In genomic region chr14:68261092-68261842, GRCh38 we compare ENCODE assay signal across 11 cellular contexts.
DNase-seq lines count a peak whose midpoint lies in the region; ATAC-seq, FAIRE-seq and TF ChIP-seq lines count a peak whose summit lies in the region.
"Had no signal": no experiment of that assay in that cellular context is flagged by ENCODE, and none has a peak within 500 bp of the region (broad histone marks: within the 10 kb centered on the region; RNA-seq: fewer than 3 reads in every experiment).

No MANE protein-coding gene starts in this region.

- H3K4me1 Mint-ChIP-seq in activated CD4-positive, alpha-beta memory T cell treated with anti-CD3 and anti-CD28 coated beads, Interleukin-2, amount 10 ng/mL, durations not matched to agents 7 days and 5 days, result peaks cover 20% of the 10 kb centered on the region

- peak; percentile 33 for DNase-seq in GM12865 (ENCODE audit: low read depth)
- DNase-seq in NT2/D1 (ENCODE audit: low read depth, low spot score), result peak; percentile 86
- DNase-seq in endothelial cell of umbilical vein (ENCODE audit: low read depth, low spot score), result peak; percentile 67
- DNase-seq in neuronal stem cell (ENCODE audit: low spot score), result peak; percentile 53
- no peak for DNase-seq in effector CD8-positive, alpha-beta T cell (lab: John Stamatoyannopoulos, UW)
- DNase-seq in stimulated activated CD8-positive, alpha-beta memory T cell treated with anti-CD3 and anti-CD28 coated beads, Interleukin-4, amount 100 ng/mL, for 48 hours, result no peak
- DNase-seq in Right ventricle myocardium inferior (ENCODE audit: missing footprints), result no peak
- DNase-seq in activated CD4-positive, alpha-beta memory T cell treated with anti-CD3 and anti-CD28 coated beads, Interleukin-2, amount 10 ng/mL, durations not matched to agents 7 days and 5 days, result no peak
- DNase-seq: NCI-H2081 treated with DMSO at 0.1 percent for 48 hours, thyroid gland had no signal

- dilution Hi-C loops in endothelial cell of umbilical vein (cut with MboI; ENCODE audit: extremely low pct_ligation_motif_present, low sequenced_read_pairs), result no loop called here

- no peaks in the 10 kb centered on the region for H3K79me2 ChIP-seq in endothelial cell of umbilical vein (ENCODE audit: control insufficient read depth, insufficient read depth, low read length)

- H3K9me3 ChIP-seq in NT2/D1 (ENCODE audit: insufficient read depth, low read length) (no peaks in the 10 kb centered on the region), endothelial cell of umbilical vein (replicated peaks; ENCODE audit: control insufficient read depth, insufficient read depth, low read length) (no peaks in the 10 kb centered on the region), neuronal stem cell (replicated peaks in 1 of 2; ENCODE audit: control insufficient read depth in 2 of 2, insufficient read depth in 1 of 2, low read depth in 1 of 2, low read length in 2 of 2) (peaks cover 0 to 5% of the 10 kb centered on the region in 2 donors)
- H3K9me3 ChIP-seq: thyroid gland had no signal

- ATAC-seq in Right ventricle myocardium inferior, result no peak

- CTCF ChIA-PET in endothelial cell of umbilical vein (lab: Charles Lee), result interaction anchor here (1.3 kb wide), 1 partner anchor 11 kb away, joined by 3 read pairs; no protein-coding TSS in a partner anchor
- CTCF ChIA-PET in activated CD4-positive, alpha-beta memory T cell treated with anti-CD3 and anti-CD28 coated beads, Interleukin-2, amount 10 ng/mL, durations not matched to agents 7 days and 5 days (lab: Charles Lee), result interaction anchor here (0.7 kb wide), 1 partner anchor 554 kb away, joined by 3 read pairs; no protein-coding TSS in a partner anchor

- H3K4me1 ChIP-seq in NT2/D1 (ENCODE audit: insufficient read depth, insufficient read length), result peaks cover 5% of the 10 kb centered on the region
- H3K4me1 ChIP-seq in endothelial cell of umbilical vein (ENCODE audit: control insufficient read depth, extremely low read depth, insufficient read depth, low read length), result peaks cover 24% of the 10 kb centered on the region
- peaks cover 26 to 39% of the 10 kb centered on the region in 2 donors for H3K4me1 ChIP-seq in neuronal stem cell (ENCODE audit: control insufficient read depth in 2 of 2, insufficient read depth in 1 of 2, low read depth in 1 of 2, low read length in 2 of 2)
- H3K4me1 ChIP-seq: thyroid gland had no signal

- H3K27me3 ChIP-seq in NT2/D1 (ENCODE audit: insufficient read depth, insufficient read length) (no peaks in the 10 kb centered on the region), endothelial cell of umbilical vein (ENCODE audit: control insufficient read depth in 2 of 2, insufficient read depth in 2 of 2, low read length in 2 of 2) (no peaks in the 10 kb centered on the region), neuronal stem cell (ENCODE audit: control insufficient read depth in 3 of 3, insufficient read depth in 3 of 3, low read depth in 1 of 3, low read length in 3 of 3) (no peaks in the 10 kb centered on the region)
- H3K27me3 ChIP-seq: thyroid gland had no signal

- H3K27ac ChIP-seq in endothelial cell of umbilical vein (ENCODE audit: insufficient read depth, low read depth, low read length) (peak overlapping the region; percentile 5), neuronal stem cell (replicated peaks; ENCODE audit: low read length) (peak overlapping the region; percentile 82)
- H3K27ac ChIP-seq: thyroid gland had no signal

- H3K4me3 Mint-ChIP-seq in activated CD4-positive, alpha-beta memory T cell treated with anti-CD3 and anti-CD28 coated beads, Interleukin-2, amount 10 ng/mL, durations not matched to agents 7 days and 5 days, result no peak overlapping the region

- no peaks in the 10 kb centered on the region for H3K79me1 ChIP-seq in neuronal stem cell (ENCODE audit: low read depth, low read length)

- FAIRE-seq in endothelial cell of umbilical vein (lab: Jason Lieb, UNC), result peak; percentile 56

- no peak overlapping the region for H4K91ac ChIP-seq in neuronal stem cell (ENCODE audit: low read depth, low read length, poor library complexity)

- H4K8ac ChIP-seq in neuronal stem cell (ENCODE audit: low read depth, low read length), result no peak overlapping the region

- no peaks in the 10 kb centered on the region for H4K20me1 ChIP-seq in endothelial cell of umbilical vein (replicated peaks; ENCODE audit: control insufficient read depth, extremely low read depth, insufficient read depth, low read length)

- WGBS in neuronal stem cell (ENCODE audit: extremely low coverage in 2 of 2, insufficient read length in 2 of 2, insufficient replicate concordance in 1 of 2), 2 donors, result no CpG with 5 or more reads among the region's 10 CpGs

- H3K18ac ChIP-seq in neuronal stem cell (ENCODE audit: low read length), result peak overlapping the region; percentile 55

- H2AFZ ChIP-seq in endothelial cell of umbilical vein (ENCODE audit: low read depth, low read length), result peak overlapping the region; percentile 39
- H2AFZ ChIP-seq in neuronal stem cell (ENCODE audit: low read length), result no peak overlapping the region

- H2BK12ac ChIP-seq in neuronal stem cell (ENCODE audit: low read length), result no peak overlapping the region

- H3K36me3 Mint-ChIP-seq in activated CD4-positive, alpha-beta memory T cell treated with anti-CD3 and anti-CD28 coated beads, Interleukin-2, amount 10 ng/mL, durations not matched to agents 7 days and 5 days (ENCODE audit: low read depth), result no peaks in the 10 kb centered on the region

- no peak overlapping the region for H3K27ac Mint-ChIP-seq in activated CD4-positive, alpha-beta memory T cell treated with anti-CD3 and anti-CD28 coated beads, Interleukin-2, amount 10 ng/mL, durations not matched to agents 7 days and 5 days

- POLR2A ChIA-PET in endothelial cell of umbilical vein (lab: Charles Lee), result no interaction called here
- POLR2A ChIA-PET in activated CD4-positive, alpha-beta memory T cell treated with anti-CD3 and anti-CD28 coated beads, Interleukin-2, amount 10 ng/mL, durations not matched to agents 7 days and 5 days (lab: Charles Lee), result no interaction called here

- H3K9ac ChIP-seq in NT2/D1 (ENCODE audit: insufficient read length, low read depth) (peak overlapping the region; percentile 22), endothelial cell of umbilical vein (replicated peaks; ENCODE audit: extremely low read depth, insufficient read depth, low read length) (no peak overlapping the region), neuronal stem cell (ENCODE audit: low read depth, low read length, poor library complexity) (no peak overlapping the region)

- H3K36me3 ChIP-seq in NT2/D1 (ENCODE audit: insufficient read depth, insufficient read length, low read length) (no peaks in the 10 kb centered on the region), endothelial cell of umbilical vein (ENCODE audit: control insufficient read depth in 2 of 2, extremely low read depth in 1 of 2, insufficient read depth in 2 of 2, low read length in 2 of 2) (no peaks in the 10 kb centered on the region), neuronal stem cell (replicated peaks in 1 of 2; ENCODE audit: control insufficient read depth in 2 of 2, insufficient read depth in 2 of 2, low read length in 2 of 2) (no peaks in the 10 kb centered on the region)
- H3K36me3 ChIP-seq: thyroid gland had no signal

- no peak for TF ChIP-seq POLR2A in endothelial cell of umbilical vein (IDR thresholded peaks at IDR 0.05; ENCODE audit: low read depth, low read length)

- H3K14ac ChIP-seq in neuronal stem cell (ENCODE audit: low read length), result no peak overlapping the region

- TF ChIP-seq CTCF in GM12865 (IDR thresholded peaks at IDR 0.05; ENCODE audit: insufficient read depth, low read depth, low read length, missing control alignments), result no peak
- TF ChIP-seq CTCF in endothelial cell of umbilical vein (IDR thresholded peaks at IDR 0.05; ENCODE audit: extremely low read depth in 1 of 2, insufficient read depth in 1 of 2, low read depth in 1 of 2, low read length in 2 of 2), result no peak

- no peak overlapping the region for H3K4ac ChIP-seq in neuronal stem cell (ENCODE audit: low read length)

- H3K9me3 Mint-ChIP-seq in activated CD4-positive, alpha-beta memory T cell treated with anti-CD3 and anti-CD28 coated beads, Interleukin-2, amount 10 ng/mL, durations not matched to agents 7 days and 5 days, result no peaks in the 10 kb centered on the region

- H3K4me3 ChIP-seq in GM12865 (ENCODE audit: low read depth, low read length), result no peak overlapping the region
- H3K4me3 ChIP-seq in NT2/D1 (ENCODE audit: insufficient read length, low read depth), result no peak overlapping the region
- H3K4me3 ChIP-seq in endothelial cell of umbilical vein (replicated peaks in 1 of 3; ENCODE audit: insufficient read depth in 1 of 3, low read depth in 1 of 3, low read length in 3 of 3), result no peak overlapping the region
- H3K4me3 ChIP-seq in neuronal stem cell (ENCODE audit: low read length in 2 of 2), result no peak overlapping the region
- H3K4me3 ChIP-seq: skin epidermis, thyroid gland had no signal

- no peak overlapping the region for H2BK120ac ChIP-seq in neuronal stem cell (ENCODE audit: low read depth, low read length)

- no peaks in the 10 kb centered on the region for H3K27me3 Mint-ChIP-seq in activated CD4-positive, alpha-beta memory T cell treated with anti-CD3 and anti-CD28 coated beads, Interleukin-2, amount 10 ng/mL, durations not matched to agents 7 days and 5 days

- H2BK5ac ChIP-seq in neuronal stem cell (ENCODE audit: low read length), result no peak overlapping the region

- no peak overlapping the region for H2BK15ac ChIP-seq in neuronal stem cell (ENCODE audit: low read length)

- H3K4me2 ChIP-seq in endothelial cell of umbilical vein (ENCODE audit: insufficient read depth, low read length) (peak overlapping the region; percentile 20), neuronal stem cell (ENCODE audit: insufficient read depth, low read length, poor library complexity, severe bottlenecking) (peak overlapping the region; percentile 19)

- intact Hi-C loops in endothelial cell of umbilical vein (cut with micrococcal nuclease), result no loop called here
- intact Hi-C loops in Right ventricle myocardium inferior (cut with DNase I), result no loop called here

- no TSS peak for BruUV-seq in endothelial cell of umbilical vein (replicated peaks; lab: Mats Ljungman, UMichigan)

- peak overlapping the region; percentile 11 for H2AK5ac ChIP-seq in neuronal stem cell (ENCODE audit: low read depth, low read length)

- H3K9me1 ChIP-seq in endothelial cell of umbilical vein (replicated peaks; ENCODE audit: control insufficient read depth, extremely low read depth, insufficient read depth, low read length), result peaks cover 2% of the 10 kb centered on the region

- H3K23ac ChIP-seq in neuronal stem cell (ENCODE audit: low read depth, low read length, poor library complexity), result no peak overlapping the region

TF ChIP-seq in endothelial cell of umbilical vein, 7 proteins besides CTCF, POLR2A, EP300 and RAD21 (continues in another document):
- TF ChIP-seq, protein P1, sequence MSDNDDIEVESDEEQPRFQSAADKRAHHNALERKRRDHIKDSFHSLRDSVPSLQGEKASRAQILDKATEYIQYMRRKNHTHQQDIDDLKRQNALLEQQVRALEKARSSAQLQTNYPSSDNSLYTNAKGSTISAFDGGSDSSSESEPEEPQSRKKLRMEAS (IDR thresholded peaks at IDR 0.05; ENCODE audit: insufficient read depth, insufficient read length), result no peak
- TF ChIP-seq MYC (IDR thresholded peaks at IDR 0.05; ENCODE audit: low read depth, low read length) (no peak), POLR2AphosphoS5 (IDR thresholded peaks at IDR 0.05; ENCODE audit: insufficient read depth, low read depth, low read length) (no peak), FOS (IDR thresholded peaks at IDR 0.05; ENCODE audit: borderline replicate concordance, insufficient read depth, low read length) (no peak)

Comparison
In these comparisons a context has a peak if more than half of its experiments do, and no peak if none do; other contexts are left out.
1. DNase-seq: peak in GM12865 (single experiment), NT2/D1 (single experiment), endothelial cell of umbilical vein (single experiment) and neuronal stem cell (single experiment); none in effector CD8-positive, alpha-beta T cell (single experiment), stimulated activated CD8-positive, alpha-beta memory T cell treated with anti-CD3 and anti-CD28 coated beads, Interleukin-4, amount 100 ng/mL, for 48 hours (single experiment), Right ventricle myocardium inferior (single experiment) and activated CD4-positive, alpha-beta memory T cell treated with anti-CD3 and anti-CD28 coated beads, Interleukin-2, amount 10 ng/mL, durations not matched to agents 7 days and 5 days (single experiment).